ENCODE assay signal across 23 cellular contexts in the genomic region with DNA sequence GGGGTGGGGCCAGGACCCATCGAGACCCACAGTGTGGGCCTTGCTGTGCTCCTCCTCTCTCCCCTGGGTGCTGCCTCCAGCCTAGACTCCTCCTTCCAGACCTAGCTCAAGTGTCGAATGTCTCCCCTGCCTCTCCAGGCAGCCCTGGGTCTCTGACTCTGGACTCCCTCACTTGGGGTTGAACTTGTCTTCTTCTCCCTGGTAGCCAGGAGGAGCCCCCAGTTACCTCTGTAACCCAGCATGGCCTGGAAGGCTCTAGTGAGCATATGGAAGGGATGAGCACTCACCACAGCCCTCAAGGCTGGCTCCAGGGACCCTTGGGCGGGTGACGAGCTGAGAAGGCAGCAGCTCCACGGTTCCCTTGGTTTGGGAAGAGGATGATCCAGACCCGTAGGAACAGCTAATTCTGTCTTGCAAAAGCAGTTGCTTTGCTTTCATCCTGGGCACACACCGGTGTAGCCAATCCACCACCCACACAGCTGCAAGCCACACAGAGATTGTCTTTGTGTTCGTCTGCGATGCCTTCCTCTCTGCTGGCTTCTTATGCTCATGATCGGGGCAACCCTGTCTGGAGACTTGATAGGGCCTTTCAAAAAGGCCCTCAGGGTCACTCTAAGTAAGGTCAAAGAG. TPM values are rescaled to one million over a fixed set of nuclear protein-coding genes. Genes with fewer than 3 reads are reported as not detected.
A peak's percentile ranks its signal among the peaks of the same experiment; 100 is the strongest.
DNase-seq lines count a peak whose midpoint lies in the region; ATAC-seq and TF ChIP-seq lines count a peak whose summit lies in the region.
"Had no signal": no experiment of that assay in that cellular context is flagged by ENCODE, and none has a peak within 500 bp of the region (broad histone marks: within the 10 kb centered on the region; RNA-seq: fewer than 3 reads in every experiment).

No MANE protein-coding gene starts in this region.

- H3K4me3 Mint-ChIP-seq in osteocyte (ENCODE audit: unreplicated experiment), result no peak overlapping the region
- H3K4me3 Mint-ChIP-seq: activated naive CD4-positive, alpha-beta T cell treated with anti-CD3 and anti-CD28 coated beads, Interleukin-2, amount 50 U/mL, for 24 hours; brain; HFFc6; IgD-negative memory B cell; nephron; stimulated activated memory B cell treated with anti-CD40 and anti-IgM and Interleukin-4, amounts not matched to agents 10 μg/mL and 1 μg/mL and 100 μg/mL, for 72 hours had no signal

- no peak overlapping the region for H3K27ac Mint-ChIP-seq in osteocyte (ENCODE audit: unreplicated experiment)
- H3K27ac Mint-ChIP-seq: activated naive CD4-positive, alpha-beta T cell treated with anti-CD3 and anti-CD28 coated beads, Interleukin-2, amount 50 U/mL, for 24 hours; brain; HFFc6; nephron; stimulated activated memory B cell treated with anti-CD40 and anti-IgM and Interleukin-4, amounts not matched to agents 10 μg/mL and 1 μg/mL and 100 μg/mL, for 72 hours had no signal

- peaks cover 14% of the 10 kb centered on the region for H3K27me3 Mint-ChIP-seq in osteocyte (ENCODE audit: unreplicated experiment)
- H3K27me3 Mint-ChIP-seq: activated naive CD4-positive, alpha-beta T cell treated with anti-CD3 and anti-CD28 coated beads, Interleukin-2, amount 50 U/mL, for 24 hours had no signal

- H3K9me3 Mint-ChIP-seq in osteocyte (ENCODE audit: unreplicated experiment), result no peaks in the 10 kb centered on the region
- H3K9me3 Mint-ChIP-seq: activated naive CD4-positive, alpha-beta T cell treated with anti-CD3 and anti-CD28 coated beads, Interleukin-2, amount 50 U/mL, for 24 hours; nephron had no signal

- no peak overlapping the region for H3K4me3 ChIP-seq in coronary artery
- H3K4me3 ChIP-seq: thyroid gland had no signal

- peak; percentile 1 for DNase-seq in stimulated activated CD4-positive, alpha-beta T cell treated with anti-CD3 and anti-CD28 coated beads, Interleukin-4, amount 100 ng/mL, for 24 hours
- no peak for DNase-seq in stimulated activated CD4-positive, alpha-beta T cell treated with anti-CD3 and anti-CD28 coated beads, Interleukin-1b, Interleukin-23, amount 100 ng/mL, for 48 hours
- peak; percentile 47 for DNase-seq in coronary artery (ENCODE audit: low spot score)
- peak; percentile 76 for DNase-seq in osteocyte (ENCODE audit: extremely low spot score, unreplicated experiment)
- no peak for DNase-seq in NK-92 treated with Interleukin-12 subunit alpha and Interleukin-12 subunit beta, amount 100 ng/mL, for 24 hours (lab: John Stamatoyannopoulos, UW)
- DNase-seq in NCI-H524 treated with DMSO at 0.1 percent for 48 hours (lab: John Stamatoyannopoulos, UW), result no peak
- DNase-seq: COR-L47, cortex of kidney, foreskin fibroblast, HFFc6, hippocampal formation, mesenchymal stem cell, MM.1S, SK-N-SH, thyroid gland had no signal

- H3K36me3 Mint-ChIP-seq in osteocyte (ENCODE audit: unreplicated experiment), result no peaks in the 10 kb centered on the region
- H3K36me3 Mint-ChIP-seq: brain, IgD-negative memory B cell had no signal

- no peaks in the 10 kb centered on the region for H3K4me1 Mint-ChIP-seq in osteocyte (ENCODE audit: unreplicated experiment)
- H3K4me1 Mint-ChIP-seq: brain; IgD-negative memory B cell; nephron; stimulated activated memory B cell treated with anti-CD40 and anti-IgM and Interleukin-4, amounts not matched to agents 10 μg/mL and 1 μg/mL and 100 μg/mL, for 72 hours had no signal

- TF ChIP-seq CTCF in coronary artery (IDR thresholded peaks at IDR 0.05), result no peak
- no peak for TF ChIP-seq CTCF in osteocyte (IDR thresholded peaks at IDR 0.05)

- no peak for ATAC-seq in HG02610 (IDR thresholded peaks at IDR 0.05; ENCODE audit: unreplicated experiment)
- ATAC-seq: stimulated activated memory B cell treated with anti-CD40 and anti-IgM and Interleukin-4, amounts not matched to agents 10 μg/mL and 1 μg/mL and 100 μg/mL, for 72 hours had no signal

- no peak overlapping the region for H3K27ac ChIP-seq in coronary artery
- H3K27ac ChIP-seq: thyroid gland had no signal

RNA-seq across cellular contexts. Expression of gene ANTXRL, which starts 52.3 kb away (rescaled TPM):
- total RNA-seq in osteocyte, result not detected in 2 replicates
- total RNA-seq: Daoy, HFFc6, renal cortical epithelial cell, thyroid gland had no signal

Comparison
In these comparisons a context has a peak if more than half of its experiments do, and no peak if none do; other contexts are left out.
1. DNase-seq: peak in stimulated activated CD4-positive, alpha-beta T cell treated with anti-CD3 and anti-CD28 coated beads, Interleukin-4, amount 100 ng/mL, for 24 hours (single experiment), coronary artery (single experiment) and osteocyte (single experiment); none in stimulated activated CD4-positive, alpha-beta T cell treated with anti-CD3 and anti-CD28 coated beads, Interleukin-1b, Interleukin-23, amount 100 ng/mL, for 48 hours (single experiment), NK-92 treated with Interleukin-12 subunit alpha and Interleukin-12 subunit beta, amount 100 ng/mL, for 24 hours (single experiment) and NCI-H524 treated with DMSO at 0.1 percent for 48 hours (single experiment).